In genomic region chr15:32936283-32936918, GRCh38 we compare ENCODE assay signal across 9 cellular contexts.
DNase-seq lines count a peak whose midpoint lies in the region; ATAC-seq and TF ChIP-seq lines count a peak whose summit lies in the region.
"Had no signal": no experiment of that assay in that cellular context is flagged by ENCODE, and none has a peak within 500 bp of the region (broad histone marks: within the 10 kb centered on the region; RNA-seq: fewer than 3 reads in every experiment).

No MANE protein-coding gene starts in this region.

- DNase-seq in A172 (ENCODE audit: low spot score) (peak; percentile 34), iPS-NIHi7 (ENCODE audit: extremely low spot score) (peak; percentile 35), GM19240 (ENCODE audit: insufficient read length, low spot score) (no peak)
- no peak for DNase-seq in central memory CD4-positive, alpha-beta T cell
- DNase-seq in activated naive CD4-positive, alpha-beta T cell (lab: John Stamatoyannopoulos, UW), result no peak
- DNase-seq in activated CD4-positive, alpha-beta T cell treated with anti-CD3 and anti-CD28 coated beads for 4 hours, result no peak
- DNase-seq: NCI-H226 had no signal

- H3K4me3 ChIP-seq in WI38 (ENCODE audit: low read depth, low read length), result no peak overlapping the region

- peak; percentile 44 for TF ChIP-seq CTCF in WI38 (IDR thresholded peaks at IDR 0.05; ENCODE audit: low read depth, low read length)

- ATAC-seq in GM21367 (IDR thresholded peaks at IDR 0.05; ENCODE audit: unreplicated experiment), result peak; percentile 49

Comparison
In these comparisons a context has a peak if more than half of its experiments do, and no peak if none do; other contexts are left out.
1. DNase-seq: peak in A172 (single experiment) and iPS-NIHi7 (single experiment); none in central memory CD4-positive, alpha-beta T cell (single experiment), activated naive CD4-positive, alpha-beta T cell (0 of 4), GM19240 (single experiment) and activated CD4-positive, alpha-beta T cell treated with anti-CD3 and anti-CD28 coated beads for 4 hours (0 of 2).